Comparison of ENCODE assay signal across 8 cellular contexts in the genomic region with DNA sequence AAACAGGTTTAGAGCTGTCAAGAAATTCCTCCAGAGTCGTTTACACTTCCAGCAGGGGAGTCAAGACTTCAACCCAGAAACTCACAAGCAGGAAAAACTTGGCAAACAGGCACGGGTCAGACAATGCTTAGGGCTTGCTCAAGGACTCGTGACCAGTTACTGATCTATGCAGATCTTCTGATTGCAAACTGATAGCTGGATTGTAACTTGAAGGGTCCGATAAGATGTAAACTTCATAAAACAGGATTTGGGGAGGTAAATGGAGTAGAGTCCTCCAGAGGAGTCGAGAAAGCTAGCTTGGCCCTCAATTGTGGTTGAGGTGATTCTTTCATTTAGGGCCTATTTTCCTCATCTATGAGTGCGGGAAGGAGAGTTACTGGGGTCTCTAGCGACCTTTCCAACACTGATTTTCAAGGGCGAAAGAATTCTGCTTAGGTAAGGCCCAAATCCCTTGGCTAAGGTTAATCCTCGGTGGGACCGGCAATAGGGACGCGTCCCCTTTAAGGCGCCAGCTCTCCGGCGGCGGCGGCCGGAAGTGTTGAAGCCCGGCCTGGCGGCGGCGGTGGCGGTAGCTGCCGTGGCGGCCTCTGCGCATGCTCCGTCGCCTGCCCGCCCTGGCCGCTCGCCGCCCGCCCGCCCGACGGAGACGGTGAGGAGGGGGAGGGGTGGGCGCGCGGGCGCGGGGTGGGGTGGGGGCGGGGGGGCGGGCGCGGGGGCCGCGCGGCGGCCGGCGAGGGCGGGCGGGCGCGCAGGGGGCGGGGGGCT. TPM values are rescaled to one million over a fixed set of nuclear protein-coding genes. Genes with fewer than 3 reads are reported as not detected.
DNase-seq lines count a peak whose midpoint lies in the region; ATAC-seq, FAIRE-seq and TF ChIP-seq lines count a peak whose summit lies in the region.

A gene with protein sequence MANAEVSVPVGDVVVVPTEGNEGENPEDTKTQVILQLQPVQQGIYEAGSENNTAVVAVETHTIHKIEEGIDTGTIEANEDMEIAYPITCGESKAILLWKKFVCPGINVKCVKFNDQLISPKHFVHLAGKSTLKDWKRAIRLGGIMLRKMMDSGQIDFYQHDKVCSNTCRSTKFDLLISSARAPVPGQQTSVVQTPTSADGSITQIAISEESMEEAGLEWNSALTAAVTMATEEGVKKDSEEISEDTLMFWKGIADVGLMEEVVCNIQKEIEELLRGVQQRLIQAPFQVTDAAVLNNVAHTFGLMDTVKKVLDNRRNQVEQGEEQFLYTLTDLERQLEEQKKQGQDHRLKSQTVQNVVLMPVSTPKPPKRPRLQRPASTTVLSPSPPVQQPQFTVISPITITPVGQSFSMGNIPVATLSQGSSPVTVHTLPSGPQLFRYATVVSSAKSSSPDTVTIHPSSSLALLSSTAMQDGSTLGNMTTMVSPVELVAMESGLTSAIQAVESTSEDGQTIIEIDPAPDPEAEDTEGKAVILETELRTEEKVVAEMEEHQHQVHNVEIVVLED (plus strand): TSS at position 594 of the 765 bp plus-strand sequence. CDS start 14,829 bp downstream, outside the sequence.

- DNase-seq in GM12892 (ENCODE audit: insufficient read length) (peak; percentile 82), NCI-H187 (lab: John Stamatoyannopoulos, UW) (peak; percentile 65 to 77), T-helper 22 cell (ENCODE audit: low read depth) (peak; percentile 73), anterior cingulate cortex (lab: John Stamatoyannopoulos, UW) (peak in 56 of 58 donors; percentile 28 to 89 (median 74)), right atrium auricular region (ENCODE audit: low spot score) (peak; percentile 81), pulmonary artery endothelial cell (ENCODE audit: low read depth, low spot score) (peak; percentile 53)

- no peak; the same call in 1 of the 2 replicates for TF ChIP-seq POLR2A in GM12892 (IDR thresholded peaks at IDR 0.05; ENCODE audit: low read depth, low read length)

- H3K4me3 ChIP-seq in right atrium auricular region (peak within 1 kb of the TSS; percentile 95 to 99), urinary bladder (ENCODE audit: low read depth, low read length) (peak within 1 kb of the TSS; percentile 92)

- H3K36me3 ChIP-seq in right atrium auricular region (no peaks in the 10 kb centered on the region), urinary bladder (ENCODE audit: insufficient read depth) (no peaks in the 10 kb centered on the region)

- ATAC-seq in HG02870 (IDR thresholded peaks at IDR 0.05; ENCODE audit: unreplicated experiment): peak; percentile 56

- H3K4me1 ChIP-seq in right atrium auricular region (peaks cover 0 to 20% of the 10 kb centered on the region in 2 donors), urinary bladder (ENCODE audit: insufficient read depth) (no peaks in the 10 kb centered on the region)

- WGBS in urinary bladder: 1% methylated on average over 38 of the region's 57 CpGs

- no peak for TF ChIP-seq CTCF in right atrium auricular region (IDR thresholded peaks at IDR 0.05)

- H3K27me3 ChIP-seq in right atrium auricular region: no peaks in the 10 kb centered on the region

- H3K27ac ChIP-seq in right atrium auricular region: peak within 1 kb of the TSS; percentile 99
- peak within 1 kb of the TSS; percentile 99 for H3K27ac ChIP-seq in urinary bladder (ENCODE audit: low read depth)

- no peaks in the 10 kb centered on the region for H3K9me3 ChIP-seq in right atrium auricular region

- FAIRE-seq in GM12892 (lab: Jason Lieb, UNC): peak; percentile 92

RNA-seq across cellular contexts. Expression of the gene that starts here (rescaled TPM):
- 7.7 TPM for polyA plus RNA-seq in GM12892 (2012; ENCODE audit: missing spikeins)
- total RNA-seq in right atrium auricular region: 1 to 10 TPM; 4.2 to 8.8 TPM
- total RNA-seq in pulmonary artery endothelial cell: 8.4 and 12.7 TPM in 2 replicates
- 8.7 TPM for total RNA-seq in urinary bladder
- polyA plus RNA-seq in urinary bladder: 7.4 TPM

Comparison
In these comparisons a context has a peak if more than half of its experiments do, and no peak if none do; other contexts are left out.
1. Peak in every context shown above with its lines: DNase-seq, ATAC-seq, H3K4me3 ChIP-seq and H3K27ac ChIP-seq.